Comparison of ENCODE assay signal across 14 cellular contexts in the genomic region with DNA sequence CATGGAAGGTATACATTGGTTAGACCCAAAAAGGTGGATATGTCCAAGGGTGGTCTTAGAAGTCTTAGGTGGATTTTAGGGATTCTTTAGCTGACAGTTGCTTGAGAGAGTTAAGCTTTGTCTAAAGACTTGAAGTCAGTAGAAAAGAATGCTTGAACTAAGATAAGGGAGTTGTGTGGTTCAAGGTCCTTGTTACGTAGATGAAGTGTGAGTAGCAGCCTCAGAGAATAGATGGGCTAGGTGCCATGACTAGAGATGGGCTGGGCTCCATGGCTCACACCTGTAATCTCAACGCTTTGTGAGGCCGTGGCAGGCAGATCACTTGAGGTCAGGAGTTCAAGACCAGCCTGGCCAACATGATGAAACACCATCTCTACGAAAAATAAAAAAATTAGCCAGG. TPM values are rescaled to one million over a fixed set of nuclear protein-coding genes. Genes with fewer than 3 reads are reported as not detected.
DNase-seq lines count a peak whose midpoint lies in the region; ATAC-seq and TF ChIP-seq lines count a peak whose summit lies in the region.
"Had no signal": no experiment of that assay in that cellular context is flagged by ENCODE, and none has a peak within 500 bp of the region (broad histone marks: within the 10 kb centered on the region; RNA-seq: fewer than 3 reads in every experiment).

No MANE protein-coding gene starts in this region.

- no peak overlapping the region for H3K27ac Mint-ChIP-seq in activated naive CD4-positive, alpha-beta T cell treated with anti-CD3 and anti-CD28 coated beads, Interleukin-2, amount 10 ng/mL, durations not matched to agents 7 days and 5 days
- no peak overlapping the region for H3K27ac Mint-ChIP-seq in activated naive CD4-positive, alpha-beta T cell treated with anti-CD3 and anti-CD28 coated beads, Interleukin-2, amount 50 U/mL, for 72 hours
- no peak overlapping the region for H3K27ac Mint-ChIP-seq in activated CD8-positive, alpha-beta T cell treated with anti-CD3 and anti-CD28 coated beads, Interleukin-2, amount 10 ng/mL, durations not matched to agents 7 days and 5 days

- ATAC-seq in activated naive CD4-positive, alpha-beta T cell treated with anti-CD3 and anti-CD28 coated beads, Interleukin-2, amount 50 U/mL, for 72 hours: no peak
- ATAC-seq in activated CD8-positive, alpha-beta T cell treated with anti-CD3 and anti-CD28 coated beads, Interleukin-2, amount 10 ng/mL, durations not matched to agents 7 days and 5 days: no peak
- no peak for ATAC-seq in GM18858 (IDR thresholded peaks at IDR 0.05; ENCODE audit: unreplicated experiment)
- ATAC-seq: PC-3 had no signal

- TF ChIP-seq POLR2A in stomach (IDR thresholded peaks at IDR 0.05): no peak

- H3K36me3 Mint-ChIP-seq in activated naive CD4-positive, alpha-beta T cell treated with anti-CD3 and anti-CD28 coated beads, Interleukin-2, amount 10 ng/mL, durations not matched to agents 7 days and 5 days: peaks cover 17% of the 10 kb centered on the region
- H3K36me3 Mint-ChIP-seq in activated naive CD4-positive, alpha-beta T cell treated with anti-CD3 and anti-CD28 coated beads, Interleukin-2, amount 50 U/mL, for 72 hours: peaks cover 20% of the 10 kb centered on the region in 2 donors
- peaks cover 10% of the 10 kb centered on the region for H3K36me3 Mint-ChIP-seq in activated CD8-positive, alpha-beta T cell treated with anti-CD3 and anti-CD28 coated beads, Interleukin-2, amount 10 ng/mL, durations not matched to agents 7 days and 5 days (ENCODE audit: low read depth)

- peaks cover 2% of the 10 kb centered on the region for H3K9me3 Mint-ChIP-seq in activated naive CD4-positive, alpha-beta T cell treated with anti-CD3 and anti-CD28 coated beads, Interleukin-2, amount 10 ng/mL, durations not matched to agents 7 days and 5 days
- H3K9me3 Mint-ChIP-seq in activated naive CD4-positive, alpha-beta T cell treated with anti-CD3 and anti-CD28 coated beads, Interleukin-2, amount 50 U/mL, for 72 hours: peaks cover 0 to 4% of the 10 kb centered on the region in 2 donors
- H3K9me3 Mint-ChIP-seq in activated CD8-positive, alpha-beta T cell treated with anti-CD3 and anti-CD28 coated beads, Interleukin-2, amount 10 ng/mL, durations not matched to agents 7 days and 5 days (ENCODE audit: insufficient read depth): peaks cover 3% of the 10 kb centered on the region

- WGBS in stomach, 5 donors: 41 to 74% (median 54%) methylated on average over 4 of the region's 4 CpGs

- H3K4me1 ChIP-seq in stomach: peaks cover 8 to 17% (median 12%) of the 10 kb centered on the region in 4 donors

- CTCF ChIA-PET in activated naive CD4-positive, alpha-beta T cell treated with anti-CD3 and anti-CD28 coated beads, Interleukin-2, amount 10 ng/mL, durations not matched to agents 7 days and 5 days (lab: Charles Lee): interaction anchor here (0.7 kb wide), 1 partner anchor 93 kb away, joined by 4 read pairs; no protein-coding TSS in a partner anchor
- CTCF ChIA-PET in activated CD8-positive, alpha-beta T cell treated with anti-CD3 and anti-CD28 coated beads, Interleukin-2, amount 10 ng/mL, durations not matched to agents 7 days and 5 days (lab: Charles Lee): interaction anchor here (1.3 to 1.5 kb wide), 2 partner anchors 36 to 184 kb away, joined by 3 to 5 read pairs; no protein-coding TSS in a partner anchor

- no peaks in the 10 kb centered on the region for H3K9me3 ChIP-seq in stomach

- peaks cover 22% of the 10 kb centered on the region for H3K4me1 Mint-ChIP-seq in activated naive CD4-positive, alpha-beta T cell treated with anti-CD3 and anti-CD28 coated beads, Interleukin-2, amount 10 ng/mL, durations not matched to agents 7 days and 5 days
- H3K4me1 Mint-ChIP-seq in activated CD8-positive, alpha-beta T cell treated with anti-CD3 and anti-CD28 coated beads, Interleukin-2, amount 10 ng/mL, durations not matched to agents 7 days and 5 days (ENCODE audit: low read depth): peaks cover 15% of the 10 kb centered on the region

- intact Hi-C loops in stomach (cut with DNase I; ENCODE audit: low total_unique reads): loop anchor here (10.0 kb wide), 1 partner anchor 147 kb away; no protein-coding TSS in a partner anchor

- no peaks in the 10 kb centered on the region for H3K36me3 ChIP-seq in stomach

- no peaks in the 10 kb centered on the region for H3K27me3 ChIP-seq in stomach

- no peak for TF ChIP-seq EP300 in stomach (IDR thresholded peaks at IDR 0.05)

- H3K4me3 ChIP-seq in fibroblast of the aortic adventitia (ENCODE audit: low read depth, low read length) (no peak overlapping the region), stomach (no peak overlapping the region)
- H3K4me3 ChIP-seq: lung had no signal

- POLR2A ChIA-PET in activated CD8-positive, alpha-beta T cell treated with anti-CD3 and anti-CD28 coated beads, Interleukin-2, amount 10 ng/mL, durations not matched to agents 7 days and 5 days (lab: Charles Lee): no interaction called here

- DNase-seq in activated naive CD4-positive, alpha-beta T cell treated with anti-CD3 and anti-CD28 coated beads, Interleukin-2, amount 10 ng/mL, durations not matched to agents 7 days and 5 days: no peak
- DNase-seq in activated naive CD4-positive, alpha-beta T cell treated with anti-CD3 and anti-CD28 coated beads, Interleukin-2, amount 50 U/mL, for 72 hours (ENCODE audit: low spot score in 2 of 2): no peak
- DNase-seq in activated CD8-positive, alpha-beta T cell treated with anti-CD3 and anti-CD28 coated beads, Interleukin-2, amount 10 ng/mL, durations not matched to agents 7 days and 5 days: no peak
- DNase-seq in fibroblast of the aortic adventitia (ENCODE audit: low read depth) (peak; percentile 60), stomach (peak; percentile 59), AG20443 (ENCODE audit: low spot score) (no peak), DMS79 treated with DMSO at 0.1 percent for 48 hours (lab: John Stamatoyannopoulos, UW) (no peak)
- DNase-seq: H7; NCI-H2227 treated with DMSO at 0.1 percent for 48 hours; PC-3; stimulated activated CD4-positive, alpha-beta T cell treated with anti-CD3 and anti-CD28 coated beads, Interleukin-2, amount 100 ng/mL, for 24 hours; T-helper 9 cell had no signal

- peaks cover 4% of the 10 kb centered on the region for H3K27me3 Mint-ChIP-seq in activated naive CD4-positive, alpha-beta T cell treated with anti-CD3 and anti-CD28 coated beads, Interleukin-2, amount 10 ng/mL, durations not matched to agents 7 days and 5 days
- no peaks in the 10 kb centered on the region for H3K27me3 Mint-ChIP-seq in activated CD8-positive, alpha-beta T cell treated with anti-CD3 and anti-CD28 coated beads, Interleukin-2, amount 10 ng/mL, durations not matched to agents 7 days and 5 days (ENCODE audit: low read depth)

- peak overlapping the region in 2 of 5 donors; percentile 92 to 93 for H3K27ac ChIP-seq in stomach

- TF ChIP-seq CTCF in fibroblast of the aortic adventitia (IDR thresholded peaks at IDR 0.05; ENCODE audit: insufficient read depth, low read length): no peak
- TF ChIP-seq CTCF in stomach (IDR thresholded peaks at IDR 0.05): no peak

- peak overlapping the region; percentile 89 for H3K4me3 Mint-ChIP-seq in activated naive CD4-positive, alpha-beta T cell treated with anti-CD3 and anti-CD28 coated beads, Interleukin-2, amount 10 ng/mL, durations not matched to agents 7 days and 5 days
- H3K4me3 Mint-ChIP-seq in activated CD8-positive, alpha-beta T cell treated with anti-CD3 and anti-CD28 coated beads, Interleukin-2, amount 10 ng/mL, durations not matched to agents 7 days and 5 days: peak overlapping the region; percentile 88

RNA-seq across cellular contexts. Expression of gene SHLD1, which starts 1.7 kb away (rescaled TPM):
- total RNA-seq in activated naive CD4-positive, alpha-beta T cell treated with anti-CD3 and anti-CD28 coated beads, Interleukin-2, amount 50 U/mL, for 72 hours: 10 to 100 TPM; 11.2 to 14.9 TPM
- 1 to 10 TPM; 7.0 to 7.9 TPM for total RNA-seq in activated CD8-positive, alpha-beta T cell treated with anti-CD3 and anti-CD28 coated beads, Interleukin-2, amount 10 ng/mL, durations not matched to agents 7 days and 5 days
- total RNA-seq in fibroblast of the aortic adventitia (ENCODE audit: low replicate concordance) (1.2 and 2.0 TPM in 2 replicates), stomach (1 to 10 TPM in 4 of 5 donors, not detected in 1; 1.3 to 3.5 (median 2.4) TPM)
- 10 to 100 TPM in 1 of 3 donors, 1 to 10 TPM in 2; 7.6 to 10.5 (median 8.1) TPM for polyA plus RNA-seq in stomach

Comparison
In these comparisons a context has a peak if more than half of its experiments do, and no peak if none do; other contexts are left out.
1. DNase-seq: peak in fibroblast of the aortic adventitia (single experiment) and stomach (single experiment); none in activated naive CD4-positive, alpha-beta T cell treated with anti-CD3 and anti-CD28 coated beads, Interleukin-2, amount 10 ng/mL, durations not matched to agents 7 days and 5 days (single experiment), activated naive CD4-positive, alpha-beta T cell treated with anti-CD3 and anti-CD28 coated beads, Interleukin-2, amount 50 U/mL, for 72 hours (0 of 2), activated CD8-positive, alpha-beta T cell treated with anti-CD3 and anti-CD28 coated beads, Interleukin-2, amount 10 ng/mL, durations not matched to agents 7 days and 5 days (single experiment), AG20443 (single experiment) and DMS79 treated with DMSO at 0.1 percent for 48 hours (single experiment).